In the genomic region with DNA sequence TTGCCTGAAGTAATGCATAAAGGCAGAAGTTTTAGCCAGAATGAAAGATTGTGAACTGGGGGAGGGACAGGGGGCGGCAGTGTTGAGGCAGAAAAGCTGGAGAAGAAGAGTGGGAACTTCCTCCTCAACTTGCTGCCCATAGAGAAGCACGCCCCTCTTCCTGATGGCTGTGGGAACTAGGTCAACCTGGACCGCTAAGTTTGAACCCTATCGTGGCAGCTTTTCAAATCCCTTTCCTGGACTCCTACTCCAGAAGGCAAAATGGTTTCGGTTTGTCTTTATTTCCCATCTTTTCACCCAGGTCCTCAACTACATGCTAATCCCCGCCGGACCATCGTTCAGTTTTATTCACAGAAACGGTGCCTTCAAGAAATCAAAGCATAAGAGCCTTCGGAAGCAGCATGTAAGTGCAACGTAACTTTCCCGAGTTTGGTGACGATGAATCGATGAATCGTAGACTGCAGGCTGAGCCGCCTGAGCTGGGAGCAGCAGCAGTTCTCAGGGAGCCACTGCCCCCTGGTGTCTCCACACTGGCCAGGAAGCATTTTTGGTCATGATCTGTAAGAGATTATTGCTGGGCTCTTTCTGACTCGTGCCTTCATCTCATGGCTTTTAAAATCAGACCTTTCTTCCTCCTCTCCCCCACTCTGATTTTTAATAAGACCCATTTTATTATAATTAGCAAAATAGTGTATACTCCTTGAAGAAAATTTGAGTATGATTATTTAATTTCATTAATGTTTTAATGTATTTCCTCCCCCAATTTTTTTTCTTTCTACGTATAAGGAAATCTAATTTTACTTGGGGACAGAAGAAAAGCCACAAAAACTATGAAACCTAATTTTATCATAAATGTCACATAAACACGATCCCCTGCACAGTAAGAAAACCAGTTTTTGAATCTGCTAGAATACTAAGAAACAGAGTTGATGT, we compare ENCODE assay signal across 1 cellular context.
A peak's percentile ranks its signal among the peaks of the same experiment; 100 is the strongest.
TF ChIP-seq lines count a peak whose summit lies in the region.

No MANE protein-coding gene starts in this region.

TF ChIP-seq in IMR-90, 13 proteins besides CTCF, POLR2A, EP300 and RAD21:
- TF ChIP-seq SMC3 (IDR thresholded peaks at IDR 0.05; ENCODE audit: low read depth, low read length) (peak; percentile 99), RCOR1 (IDR thresholded peaks at IDR 0.05; ENCODE audit: insufficient replicate concordance, low read length) (no peak)
- TF ChIP-seq, protein P1, sequence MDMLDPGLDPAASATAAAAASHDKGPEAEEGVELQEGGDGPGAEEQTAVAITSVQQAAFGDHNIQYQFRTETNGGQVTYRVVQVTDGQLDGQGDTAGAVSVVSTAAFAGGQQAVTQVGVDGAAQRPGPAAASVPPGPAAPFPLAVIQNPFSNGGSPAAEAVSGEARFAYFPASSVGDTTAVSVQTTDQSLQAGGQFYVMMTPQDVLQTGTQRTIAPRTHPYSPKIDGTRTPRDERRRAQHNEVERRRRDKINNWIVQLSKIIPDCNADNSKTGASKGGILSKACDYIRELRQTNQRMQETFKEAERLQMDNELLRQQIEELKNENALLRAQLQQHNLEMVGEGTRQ (IDR thresholded peaks at IDR 0.05; ENCODE audit: low read depth, low read length), result no peak
